1 cellular context compared by ENCODE assay signal in the genomic region with DNA sequence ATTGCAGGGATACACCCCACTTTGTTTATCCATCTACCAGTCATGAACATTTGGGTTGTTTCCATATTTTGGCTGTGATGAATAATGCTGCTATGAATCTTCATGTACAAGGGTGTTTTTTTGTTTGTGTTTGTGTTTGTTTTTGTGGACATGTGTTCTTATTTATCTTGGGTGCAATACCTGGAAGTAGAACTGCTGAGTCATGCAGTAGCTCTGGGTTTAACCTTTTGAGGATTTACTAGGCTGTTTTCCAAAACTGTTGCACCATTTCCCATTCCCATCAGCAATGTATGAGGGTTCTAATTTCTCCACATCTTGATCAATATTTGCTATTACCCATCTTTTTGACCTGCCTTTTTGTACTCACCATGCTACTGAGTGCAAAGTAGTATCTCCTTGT.
TF ChIP-seq lines count a peak whose summit lies in the region.

No MANE protein-coding gene starts in this region.

TF ChIP-seq in H1, 55 proteins besides CTCF, POLR2A, EP300 and RAD21 (continued from another document):
- no peak for TF ChIP-seq ZNF274 (IDR thresholded peaks at IDR 0.05; ENCODE audit: borderline replicate concordance, extremely low read depth, low read length)
- TF ChIP-seq MAFK (IDR thresholded peaks at IDR 0.05; ENCODE audit: low read depth, low read length): peak; percentile 41; the same call in 1 of the 2 replicates
- no peak for TF ChIP-seq SP2 (IDR thresholded peaks at IDR 0.05; ENCODE audit: low read length)
- no peak for TF ChIP-seq CBX8 (IDR thresholded peaks at IDR 0.05; ENCODE audit: borderline replicate concordance, low read depth, low read length)
- 0 out of 2 replicates have a peak, but pooled peaks have one; percentile 48 for TF ChIP-seq BACH1 (IDR thresholded peaks at IDR 0.05; ENCODE audit: low read length)
- TF ChIP-seq EZH2 (IDR thresholded peaks at IDR 0.05; ENCODE audit: low read depth, low read length, severe bottlenecking): no peak
- no peak for TF ChIP-seq KDM4A (IDR thresholded peaks at IDR 0.05; ENCODE audit: low read depth, low read length, severe bottlenecking)
